Comparison of ENCODE assay signal across 1 cellular context in genomic region chr11:95487391-95487790, GRCh38.
TF ChIP-seq lines count a peak whose summit lies in the region.

No MANE protein-coding gene starts in this region.

TF ChIP-seq in GM12878, 131 proteins besides CTCF, POLR2A, EP300 and RAD21 (continued from another document and continues in another):
- TF ChIP-seq, protein P1, sequence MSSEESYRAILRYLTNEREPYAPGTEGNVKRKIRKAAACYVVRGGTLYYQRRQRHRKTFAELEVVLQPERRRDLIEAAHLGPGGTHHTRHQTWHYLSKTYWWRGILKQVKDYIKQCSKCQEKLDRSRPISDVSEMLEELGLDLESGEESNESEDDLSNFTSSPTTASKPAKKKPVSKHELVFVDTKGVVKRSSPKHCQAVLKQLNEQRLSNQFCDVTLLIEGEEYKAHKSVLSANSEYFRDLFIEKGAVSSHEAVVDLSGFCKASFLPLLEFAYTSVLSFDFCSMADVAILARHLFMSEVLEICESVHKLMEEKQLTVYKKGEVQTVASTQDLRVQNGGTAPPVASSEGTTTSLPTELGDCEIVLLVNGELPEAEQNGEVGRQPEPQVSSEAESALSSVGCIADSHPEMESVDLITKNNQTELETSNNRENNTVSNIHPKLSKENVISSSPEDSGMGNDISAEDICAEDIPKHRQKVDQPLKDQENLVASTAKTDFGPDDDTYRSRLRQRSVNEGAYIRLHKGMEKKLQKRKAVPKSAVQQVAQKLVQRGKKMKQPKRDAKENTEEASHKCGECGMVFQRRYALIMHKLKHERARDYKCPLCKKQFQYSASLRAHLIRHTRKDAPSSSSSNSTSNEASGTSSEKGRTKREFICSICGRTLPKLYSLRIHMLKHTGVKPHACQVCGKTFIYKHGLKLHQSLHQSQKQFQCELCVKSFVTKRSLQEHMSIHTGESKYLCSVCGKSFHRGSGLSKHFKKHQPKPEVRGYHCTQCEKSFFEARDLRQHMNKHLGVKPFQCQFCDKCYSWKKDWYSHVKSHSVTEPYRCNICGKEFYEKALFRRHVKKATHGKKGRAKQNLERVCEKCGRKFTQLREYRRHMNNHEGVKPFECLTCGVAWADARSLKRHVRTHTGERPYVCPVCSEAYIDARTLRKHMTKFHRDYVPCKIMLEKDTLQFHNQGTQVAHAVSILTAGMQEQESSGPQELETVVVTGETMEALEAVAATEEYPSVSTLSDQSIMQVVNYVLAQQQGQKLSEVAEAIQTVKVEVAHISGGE (CRISPR knock-in tag; IDR thresholded peaks at IDR 0.05) = no peak
- TF ChIP-seq SMARCA5 (IDR thresholded peaks at IDR 0.05) = no peak
- TF ChIP-seq MEF2A (IDR thresholded peaks at IDR 0.05; ENCODE audit: insufficient read depth, low read depth, low read length) = 0 out of 2 replicates have a peak, but pooled peaks have one; percentile 38
- no peak for TF ChIP-seq ZNF274 (IDR thresholded peaks at IDR 0.05; ENCODE audit: insufficient read depth, insufficient read length)
- TF ChIP-seq DPF2 (IDR thresholded peaks at IDR 0.05) = peak; percentile 54; the same call in 1 of the 2 replicates
- TF ChIP-seq, protein P2, sequence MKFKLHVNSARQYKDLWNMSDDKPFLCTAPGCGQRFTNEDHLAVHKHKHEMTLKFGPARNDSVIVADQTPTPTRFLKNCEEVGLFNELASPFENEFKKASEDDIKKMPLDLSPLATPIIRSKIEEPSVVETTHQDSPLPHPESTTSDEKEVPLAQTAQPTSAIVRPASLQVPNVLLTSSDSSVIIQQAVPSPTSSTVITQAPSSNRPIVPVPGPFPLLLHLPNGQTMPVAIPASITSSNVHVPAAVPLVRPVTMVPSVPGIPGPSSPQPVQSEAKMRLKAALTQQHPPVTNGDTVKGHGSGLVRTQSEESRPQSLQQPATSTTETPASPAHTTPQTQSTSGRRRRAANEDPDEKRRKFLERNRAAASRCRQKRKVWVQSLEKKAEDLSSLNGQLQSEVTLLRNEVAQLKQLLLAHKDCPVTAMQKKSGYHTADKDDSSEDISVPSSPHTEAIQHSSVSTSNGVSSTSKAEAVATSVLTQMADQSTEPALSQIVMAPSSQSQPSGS (IDR thresholded peaks at IDR 0.05; ENCODE audit: low read length) = peak; percentile 18; the same call in 1 of the 2 replicates
- no peak for TF ChIP-seq SUPT20H (IDR thresholded peaks at IDR 0.05; ENCODE audit: borderline replicate concordance, control insufficient read depth, low read depth, low read length)
- no peak for TF ChIP-seq HCFC1 (IDR thresholded peaks at IDR 0.05; ENCODE audit: low read length)
- TF ChIP-seq, protein P3, sequence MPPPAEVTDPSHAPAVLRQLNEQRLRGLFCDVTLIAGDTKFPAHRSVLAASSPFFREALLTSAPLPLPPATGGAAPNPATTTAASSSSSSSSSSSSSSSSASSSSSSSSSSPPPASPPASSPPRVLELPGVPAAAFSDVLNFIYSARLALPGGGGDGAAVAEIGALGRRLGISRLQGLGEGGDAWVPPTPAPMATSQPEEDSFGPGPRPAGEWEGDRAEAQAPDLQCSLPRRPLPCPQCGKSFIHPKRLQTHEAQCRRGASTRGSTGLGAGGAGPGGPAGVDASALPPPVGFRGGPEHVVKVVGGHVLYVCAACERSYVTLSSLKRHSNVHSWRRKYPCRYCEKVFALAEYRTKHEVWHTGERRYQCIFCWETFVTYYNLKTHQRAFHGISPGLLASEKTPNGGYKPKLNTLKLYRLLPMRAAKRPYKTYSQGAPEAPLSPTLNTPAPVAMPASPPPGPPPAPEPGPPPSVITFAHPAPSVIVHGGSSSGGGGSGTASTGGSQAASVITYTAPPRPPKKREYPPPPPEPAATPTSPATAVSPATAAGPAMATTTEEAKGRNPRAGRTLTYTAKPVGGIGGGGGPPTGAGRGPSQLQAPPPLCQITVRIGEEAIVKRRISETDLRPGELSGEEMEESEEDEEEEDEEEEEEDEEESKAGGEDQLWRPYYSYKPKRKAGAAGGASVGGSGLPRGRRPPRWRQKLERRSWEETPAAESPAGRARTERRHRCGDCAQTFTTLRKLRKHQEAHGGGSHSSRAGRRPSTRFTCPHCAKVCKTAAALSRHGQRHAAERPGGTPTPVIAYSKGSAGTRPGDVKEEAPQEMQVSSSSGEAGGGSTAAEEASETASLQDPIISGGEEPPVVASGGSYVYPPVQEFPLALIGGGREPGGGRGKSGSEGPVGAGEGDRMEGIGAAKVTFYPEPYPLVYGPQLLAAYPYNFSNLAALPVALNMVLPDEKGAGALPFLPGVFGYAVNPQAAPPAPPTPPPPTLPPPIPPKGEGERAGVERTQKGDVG (CRISPR knock-in tag; IDR thresholded peaks at IDR 0.05) = no peak
- no peak for TF ChIP-seq STAT3 (IDR thresholded peaks at IDR 0.05; ENCODE audit: low read depth, low read length)
- TF ChIP-seq NFXL1 (IDR thresholded peaks at IDR 0.05; ENCODE audit: borderline replicate concordance) = no peak
- TF ChIP-seq TCF7 (IDR thresholded peaks at IDR 0.05; ENCODE audit: borderline replicate concordance) = no peak
- TF ChIP-seq IKZF1 (conservative IDR thresholded peaks at IDR 0.05) = peak; percentile 54
- 0 out of 3 replicates have a peak, but pooled peaks have one; percentile 29 for TF ChIP-seq POU2F2 (IDR thresholded peaks at IDR 0.05; ENCODE audit: borderline replicate concordance, low read depth, low read length)
- TF ChIP-seq, protein P4, sequence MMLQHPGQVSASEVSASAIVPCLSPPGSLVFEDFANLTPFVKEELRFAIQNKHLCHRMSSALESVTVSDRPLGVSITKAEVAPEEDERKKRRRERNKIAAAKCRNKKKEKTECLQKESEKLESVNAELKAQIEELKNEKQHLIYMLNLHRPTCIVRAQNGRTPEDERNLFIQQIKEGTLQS (IDR thresholded peaks at IDR 0.05; ENCODE audit: borderline replicate concordance, extremely low read depth, low read depth, low read length) = no peak
- no peak; a peak in 1 of 4 replicates for TF ChIP-seq CEBPB (IDR thresholded peaks at IDR 0.05; ENCODE audit: borderline replicate concordance in 1 of 2, low read depth in 2 of 2, low read length in 2 of 2)
- TF ChIP-seq, protein P5, sequence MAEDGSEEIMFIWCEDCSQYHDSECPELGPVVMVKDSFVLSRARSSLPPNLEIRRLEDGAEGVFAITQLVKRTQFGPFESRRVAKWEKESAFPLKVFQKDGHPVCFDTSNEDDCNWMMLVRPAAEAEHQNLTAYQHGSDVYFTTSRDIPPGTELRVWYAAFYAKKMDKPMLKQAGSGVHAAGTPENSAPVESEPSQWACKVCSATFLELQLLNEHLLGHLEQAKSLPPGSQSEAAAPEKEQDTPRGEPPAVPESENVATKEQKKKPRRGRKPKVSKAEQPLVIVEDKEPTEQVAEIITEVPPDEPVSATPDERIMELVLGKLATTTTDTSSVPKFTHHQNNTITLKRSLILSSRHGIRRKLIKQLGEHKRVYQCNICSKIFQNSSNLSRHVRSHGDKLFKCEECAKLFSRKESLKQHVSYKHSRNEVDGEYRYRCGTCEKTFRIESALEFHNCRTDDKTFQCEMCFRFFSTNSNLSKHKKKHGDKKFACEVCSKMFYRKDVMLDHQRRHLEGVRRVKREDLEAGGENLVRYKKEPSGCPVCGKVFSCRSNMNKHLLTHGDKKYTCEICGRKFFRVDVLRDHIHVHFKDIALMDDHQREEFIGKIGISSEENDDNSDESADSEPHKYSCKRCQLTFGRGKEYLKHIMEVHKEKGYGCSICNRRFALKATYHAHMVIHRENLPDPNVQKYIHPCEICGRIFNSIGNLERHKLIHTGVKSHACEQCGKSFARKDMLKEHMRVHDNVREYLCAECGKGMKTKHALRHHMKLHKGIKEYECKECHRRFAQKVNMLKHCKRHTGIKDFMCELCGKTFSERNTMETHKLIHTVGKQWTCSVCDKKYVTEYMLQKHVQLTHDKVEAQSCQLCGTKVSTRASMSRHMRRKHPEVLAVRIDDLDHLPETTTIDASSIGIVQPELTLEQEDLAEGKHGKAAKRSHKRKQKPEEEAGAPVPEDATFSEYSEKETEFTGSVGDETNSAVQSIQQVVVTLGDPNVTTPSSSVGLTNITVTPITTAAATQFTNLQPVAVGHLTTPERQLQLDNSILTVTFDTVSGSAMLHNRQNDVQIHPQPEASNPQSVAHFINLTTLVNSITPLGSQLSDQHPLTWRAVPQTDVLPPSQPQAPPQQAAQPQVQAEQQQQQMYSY (CRISPR knock-in tag; IDR thresholded peaks at IDR 0.05) = no peak
- TF ChIP-seq FOXK2 (IDR thresholded peaks at IDR 0.05) = no peak
- TF ChIP-seq CREM (IDR thresholded peaks at IDR 0.05; ENCODE audit: low read depth) = 0 out of 2 replicates have a peak, but pooled peaks have one; percentile 10
- peak; percentile 67; the same call in 1 of the 2 replicates for TF ChIP-seq TCF3 (IDR thresholded peaks at IDR 0.05; ENCODE audit: borderline replicate concordance, insufficient read depth, low read depth, low read length)
- TF ChIP-seq, protein P6, sequence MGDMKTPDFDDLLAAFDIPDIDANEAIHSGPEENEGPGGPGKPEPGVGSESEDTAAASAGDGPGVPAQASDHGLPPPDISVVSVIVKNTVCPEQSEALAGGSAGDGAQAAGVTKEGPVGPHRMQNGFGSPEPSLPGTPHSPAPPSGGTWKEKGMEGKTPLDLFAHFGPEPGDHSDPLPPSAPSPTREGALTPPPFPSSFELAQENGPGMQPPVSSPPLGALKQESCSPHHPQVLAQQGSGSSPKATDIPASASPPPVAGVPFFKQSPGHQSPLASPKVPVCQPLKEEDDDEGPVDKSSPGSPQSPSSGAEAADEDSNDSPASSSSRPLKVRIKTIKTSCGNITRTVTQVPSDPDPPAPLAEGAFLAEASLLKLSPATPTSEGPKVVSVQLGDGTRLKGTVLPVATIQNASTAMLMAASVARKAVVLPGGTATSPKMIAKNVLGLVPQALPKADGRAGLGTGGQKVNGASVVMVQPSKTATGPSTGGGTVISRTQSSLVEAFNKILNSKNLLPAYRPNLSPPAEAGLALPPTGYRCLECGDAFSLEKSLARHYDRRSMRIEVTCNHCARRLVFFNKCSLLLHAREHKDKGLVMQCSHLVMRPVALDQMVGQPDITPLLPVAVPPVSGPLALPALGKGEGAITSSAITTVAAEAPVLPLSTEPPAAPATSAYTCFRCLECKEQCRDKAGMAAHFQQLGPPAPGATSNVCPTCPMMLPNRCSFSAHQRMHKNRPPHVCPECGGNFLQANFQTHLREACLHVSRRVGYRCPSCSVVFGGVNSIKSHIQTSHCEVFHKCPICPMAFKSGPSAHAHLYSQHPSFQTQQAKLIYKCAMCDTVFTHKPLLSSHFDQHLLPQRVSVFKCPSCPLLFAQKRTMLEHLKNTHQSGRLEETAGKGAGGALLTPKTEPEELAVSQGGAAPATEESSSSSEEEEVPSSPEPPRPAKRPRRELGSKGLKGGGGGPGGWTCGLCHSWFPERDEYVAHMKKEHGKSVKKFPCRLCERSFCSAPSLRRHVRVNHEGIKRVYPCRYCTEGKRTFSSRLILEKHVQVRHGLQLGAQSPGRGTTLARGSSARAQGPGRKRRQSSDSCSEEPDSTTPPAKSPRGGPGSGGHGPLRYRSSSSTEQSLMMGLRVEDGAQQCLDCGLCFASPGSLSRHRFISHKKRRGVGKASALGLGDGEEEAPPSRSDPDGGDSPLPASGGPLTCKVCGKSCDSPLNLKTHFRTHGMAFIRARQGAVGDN (IDR thresholded peaks at IDR 0.05) = no peak
- no peak for TF ChIP-seq MYC (IDR thresholded peaks at IDR 0.05; ENCODE audit: insufficient read depth, insufficient read length, insufficient replicate concordance, low read length, severe bottlenecking)
- TF ChIP-seq, protein P7, sequence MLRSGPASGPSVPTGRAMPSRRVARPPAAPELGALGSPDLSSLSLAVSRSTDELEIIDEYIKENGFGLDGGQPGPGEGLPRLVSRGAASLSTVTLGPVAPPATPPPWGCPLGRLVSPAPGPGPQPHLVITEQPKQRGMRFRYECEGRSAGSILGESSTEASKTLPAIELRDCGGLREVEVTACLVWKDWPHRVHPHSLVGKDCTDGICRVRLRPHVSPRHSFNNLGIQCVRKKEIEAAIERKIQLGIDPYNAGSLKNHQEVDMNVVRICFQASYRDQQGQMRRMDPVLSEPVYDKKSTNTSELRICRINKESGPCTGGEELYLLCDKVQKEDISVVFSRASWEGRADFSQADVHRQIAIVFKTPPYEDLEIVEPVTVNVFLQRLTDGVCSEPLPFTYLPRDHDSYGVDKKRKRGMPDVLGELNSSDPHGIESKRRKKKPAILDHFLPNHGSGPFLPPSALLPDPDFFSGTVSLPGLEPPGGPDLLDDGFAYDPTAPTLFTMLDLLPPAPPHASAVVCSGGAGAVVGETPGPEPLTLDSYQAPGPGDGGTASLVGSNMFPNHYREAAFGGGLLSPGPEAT (IDR thresholded peaks at IDR 0.05; ENCODE audit: low read depth) = peak; percentile 57; the same call in 1 of the 2 replicates
- no peak for TF ChIP-seq TBL1XR1 (IDR thresholded peaks at IDR 0.05; ENCODE audit: low read depth, low read length)
- TF ChIP-seq MAX (IDR thresholded peaks at IDR 0.05; ENCODE audit: low read depth, low read length) = no peak
- TF ChIP-seq, protein P8, sequence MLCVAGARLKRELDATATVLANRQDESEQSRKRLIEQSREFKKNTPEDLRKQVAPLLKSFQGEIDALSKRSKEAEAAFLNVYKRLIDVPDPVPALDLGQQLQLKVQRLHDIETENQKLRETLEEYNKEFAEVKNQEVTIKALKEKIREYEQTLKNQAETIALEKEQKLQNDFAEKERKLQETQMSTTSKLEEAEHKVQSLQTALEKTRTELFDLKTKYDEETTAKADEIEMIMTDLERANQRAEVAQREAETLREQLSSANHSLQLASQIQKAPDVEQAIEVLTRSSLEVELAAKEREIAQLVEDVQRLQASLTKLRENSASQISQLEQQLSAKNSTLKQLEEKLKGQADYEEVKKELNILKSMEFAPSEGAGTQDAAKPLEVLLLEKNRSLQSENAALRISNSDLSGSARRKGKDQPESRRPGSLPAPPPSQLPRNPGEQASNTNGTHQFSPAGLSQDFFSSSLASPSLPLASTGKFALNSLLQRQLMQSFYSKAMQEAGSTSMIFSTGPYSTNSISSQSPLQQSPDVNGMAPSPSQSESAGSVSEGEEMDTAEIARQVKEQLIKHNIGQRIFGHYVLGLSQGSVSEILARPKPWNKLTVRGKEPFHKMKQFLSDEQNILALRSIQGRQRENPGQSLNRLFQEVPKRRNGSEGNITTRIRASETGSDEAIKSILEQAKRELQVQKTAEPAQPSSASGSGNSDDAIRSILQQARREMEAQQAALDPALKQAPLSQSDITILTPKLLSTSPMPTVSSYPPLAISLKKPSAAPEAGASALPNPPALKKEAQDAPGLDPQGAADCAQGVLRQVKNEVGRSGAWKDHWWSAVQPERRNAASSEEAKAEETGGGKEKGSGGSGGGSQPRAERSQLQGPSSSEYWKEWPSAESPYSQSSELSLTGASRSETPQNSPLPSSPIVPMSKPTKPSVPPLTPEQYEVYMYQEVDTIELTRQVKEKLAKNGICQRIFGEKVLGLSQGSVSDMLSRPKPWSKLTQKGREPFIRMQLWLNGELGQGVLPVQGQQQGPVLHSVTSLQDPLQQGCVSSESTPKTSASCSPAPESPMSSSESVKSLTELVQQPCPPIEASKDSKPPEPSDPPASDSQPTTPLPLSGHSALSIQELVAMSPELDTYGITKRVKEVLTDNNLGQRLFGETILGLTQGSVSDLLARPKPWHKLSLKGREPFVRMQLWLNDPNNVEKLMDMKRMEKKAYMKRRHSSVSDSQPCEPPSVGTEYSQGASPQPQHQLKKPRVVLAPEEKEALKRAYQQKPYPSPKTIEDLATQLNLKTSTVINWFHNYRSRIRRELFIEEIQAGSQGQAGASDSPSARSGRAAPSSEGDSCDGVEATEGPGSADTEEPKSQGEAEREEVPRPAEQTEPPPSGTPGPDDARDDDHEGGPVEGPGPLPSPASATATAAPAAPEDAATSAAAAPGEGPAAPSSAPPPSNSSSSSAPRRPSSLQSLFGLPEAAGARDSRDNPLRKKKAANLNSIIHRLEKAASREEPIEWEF (IDR thresholded peaks at IDR 0.05; ENCODE audit: insufficient replicate concordance, low read depth, low read length) = no peak
- TF ChIP-seq MXI1 (IDR thresholded peaks at IDR 0.05; ENCODE audit: low read depth, low read length) = no peak
- no peak for TF ChIP-seq NR2C1 (IDR thresholded peaks at IDR 0.05)
- TF ChIP-seq ETV6 (conservative IDR thresholded peaks at IDR 0.05 in 1 of 2, IDR thresholded peaks at IDR 0.05 in 1 of 2; ENCODE audit: borderline replicate concordance in 1 of 2, low read depth in 1 of 2) = no peak; a peak in 1 of 4 replicates
- TF ChIP-seq JUNB (IDR thresholded peaks at IDR 0.05) = no peak
- TF ChIP-seq HDGF (IDR thresholded peaks at IDR 0.05) = no peak
